ENCODE assay signal across 9 cellular contexts in the genomic region with DNA sequence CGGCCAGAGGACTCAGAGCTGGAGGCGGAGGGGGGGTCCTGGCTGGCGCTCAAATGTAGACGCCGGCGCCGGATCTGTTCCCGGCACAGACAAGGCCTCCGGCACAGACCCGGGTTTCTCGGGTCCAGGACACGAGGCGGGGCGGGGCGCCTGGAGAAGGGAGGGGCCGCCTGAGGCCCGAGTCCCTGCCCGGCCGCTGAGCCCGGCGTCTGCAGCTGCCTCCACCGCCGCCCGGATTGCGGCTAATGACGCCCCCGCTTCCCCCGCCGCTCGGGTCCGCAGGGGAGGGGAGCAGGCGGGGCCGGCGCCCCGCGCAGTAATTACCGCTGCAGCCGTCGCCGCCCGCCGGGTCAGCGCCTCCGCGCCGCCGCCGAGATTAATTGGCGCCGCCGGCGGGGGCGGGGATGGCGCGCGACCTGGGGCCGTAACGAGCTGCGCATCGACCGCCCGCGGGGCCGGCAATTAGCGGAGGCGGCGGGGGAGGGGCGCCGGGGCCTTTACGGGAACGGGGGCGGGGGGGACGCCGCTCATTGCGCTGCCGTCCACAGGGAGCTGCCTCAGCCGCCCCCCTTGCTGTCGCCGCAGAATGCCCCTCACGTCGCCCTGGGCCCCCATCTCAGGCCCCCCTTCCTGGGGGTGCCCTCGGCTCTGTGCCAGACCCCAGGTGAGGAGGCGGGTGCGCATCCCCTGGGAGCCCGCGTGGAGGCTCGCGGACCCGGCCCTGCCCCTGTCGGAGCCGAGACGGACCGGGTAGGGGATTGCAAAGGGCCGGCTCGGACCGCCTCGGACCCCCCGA. TPM values are rescaled to one million over a fixed set of nuclear protein-coding genes. Genes with fewer than 3 reads are reported as not detected.
DNase-seq lines count a peak whose midpoint lies in the region; ATAC-seq lines count a peak whose summit lies in the region.
"Had no signal": no experiment of that assay in that cellular context is flagged by ENCODE, and none has a peak within 500 bp of the region (broad histone marks: within the 10 kb centered on the region; RNA-seq: fewer than 3 reads in every experiment).

No MANE protein-coding gene starts in this region.

- peaks cover 31% of the 10 kb centered on the region for H3K27me3 ChIP-seq in rectal smooth muscle tissue (ENCODE audit: control insufficient read depth, insufficient read depth, low read length)

- H3K4me3 ChIP-seq in rectal smooth muscle tissue (ENCODE audit: low read length): peak overlapping the region; percentile 43

- peaks cover 42% of the 10 kb centered on the region for H3K27me3 Mint-ChIP-seq in activated CD8-positive, alpha-beta memory T cell treated with anti-CD3 and anti-CD28 coated beads, Interleukin-2, amount 10 ng/mL, durations not matched to agents 7 days and 5 days
- H3K27me3 Mint-ChIP-seq in activated naive CD4-positive, alpha-beta T cell treated with anti-CD3 and anti-CD28 coated beads, Interleukin-2, amount 50 U/mL, for 24 hours: peaks cover 14% of the 10 kb centered on the region

- no peaks in the 10 kb centered on the region for H3K9me3 Mint-ChIP-seq in activated CD8-positive, alpha-beta memory T cell treated with anti-CD3 and anti-CD28 coated beads, Interleukin-2, amount 10 ng/mL, durations not matched to agents 7 days and 5 days (ENCODE audit: low read depth)
- H3K9me3 Mint-ChIP-seq in activated naive CD4-positive, alpha-beta T cell treated with anti-CD3 and anti-CD28 coated beads, Interleukin-2, amount 50 U/mL, for 24 hours: no peaks in the 10 kb centered on the region

- peaks cover 6% of the 10 kb centered on the region for H3K36me3 Mint-ChIP-seq in activated CD8-positive, alpha-beta memory T cell treated with anti-CD3 and anti-CD28 coated beads, Interleukin-2, amount 10 ng/mL, durations not matched to agents 7 days and 5 days
- H3K36me3 Mint-ChIP-seq in activated naive CD4-positive, alpha-beta T cell treated with anti-CD3 and anti-CD28 coated beads, Interleukin-2, amount 50 U/mL, for 24 hours: no peaks in the 10 kb centered on the region

- peak overlapping the region; percentile 51 for H3K4me3 Mint-ChIP-seq in activated CD8-positive, alpha-beta memory T cell treated with anti-CD3 and anti-CD28 coated beads, Interleukin-2, amount 10 ng/mL, durations not matched to agents 7 days and 5 days
- H3K4me3 Mint-ChIP-seq in activated naive CD4-positive, alpha-beta T cell treated with anti-CD3 and anti-CD28 coated beads, Interleukin-2, amount 50 U/mL, for 24 hours: peak overlapping the region; percentile 67

- ATAC-seq in activated CD8-positive, alpha-beta memory T cell treated with anti-CD3 and anti-CD28 coated beads, Interleukin-2, amount 10 ng/mL, durations not matched to agents 7 days and 5 days: peak; percentile 28
- no peak for ATAC-seq in HG03378 (IDR thresholded peaks at IDR 0.05; ENCODE audit: unreplicated experiment)
- ATAC-seq in GM18519 (IDR thresholded peaks at IDR 0.05; ENCODE audit: low FRiP score, unreplicated experiment): no peak

- H3K4me1 Mint-ChIP-seq in activated CD8-positive, alpha-beta memory T cell treated with anti-CD3 and anti-CD28 coated beads, Interleukin-2, amount 10 ng/mL, durations not matched to agents 7 days and 5 days: peaks cover 15% of the 10 kb centered on the region
- H3K4me1 Mint-ChIP-seq in activated naive CD4-positive, alpha-beta T cell treated with anti-CD3 and anti-CD28 coated beads, Interleukin-2, amount 50 U/mL, for 24 hours: peaks cover 5% of the 10 kb centered on the region

- peaks cover 7% of the 10 kb centered on the region for H3K4me1 ChIP-seq in rectal smooth muscle tissue (ENCODE audit: control insufficient read depth, insufficient read depth, low read length)

- intact Hi-C loops in cardiac septum (cut with DNase I): loop anchor here (2.0 kb wide), 1 partner anchor 19 kb away; the partner anchor contains the start of gene SAMD11

- H3K27ac ChIP-seq in rectal smooth muscle tissue (ENCODE audit: low read depth, low read length): peak overlapping the region; percentile 48

- CTCF ChIA-PET in activated CD8-positive, alpha-beta memory T cell treated with anti-CD3 and anti-CD28 coated beads, Interleukin-2, amount 10 ng/mL, durations not matched to agents 7 days and 5 days (lab: Charles Lee): interaction anchor here (1.0 to 4.4 kb wide), 12 partner anchors 10 to 63 kb away, joined by 3 to 34 read pairs (median 4); partner anchors contain the start of genes NOC2L, PERM1 and PLEKHN1

- no peak overlapping the region for H3K9ac ChIP-seq in rectal smooth muscle tissue (ENCODE audit: low read length)

- DNase-seq in activated CD8-positive, alpha-beta memory T cell treated with anti-CD3 and anti-CD28 coated beads, Interleukin-2, amount 10 ng/mL, durations not matched to agents 7 days and 5 days: peak; percentile 59
- no peak for DNase-seq in activated CD8-positive, alpha-beta memory T cell treated with anti-CD3 and anti-CD28 coated beads, Interleukin-2, amount 50 U/mL, for 4 hours
- DNase-seq in NCI-H2171 treated with DMSO at 0.1 percent for 48 hours (lab: John Stamatoyannopoulos, UW): peak; percentile 71
- DNase-seq in cardiac septum (ENCODE audit: low spot score): peak; percentile 86

- H3K36me3 ChIP-seq in rectal smooth muscle tissue (ENCODE audit: control insufficient read depth, insufficient read depth, low read length): no peaks in the 10 kb centered on the region

- H3K27ac Mint-ChIP-seq in activated CD8-positive, alpha-beta memory T cell treated with anti-CD3 and anti-CD28 coated beads, Interleukin-2, amount 10 ng/mL, durations not matched to agents 7 days and 5 days: no peak overlapping the region
- H3K27ac Mint-ChIP-seq in activated naive CD4-positive, alpha-beta T cell treated with anti-CD3 and anti-CD28 coated beads, Interleukin-2, amount 50 U/mL, for 24 hours: no peak overlapping the region

RNA-seq across cellular contexts. Expression of gene NOC2L, which starts 17.3 kb away (rescaled TPM):
- total RNA-seq in activated CD8-positive, alpha-beta memory T cell treated with anti-CD3 and anti-CD28 coated beads, Interleukin-2, amount 10 ng/mL, durations not matched to agents 7 days and 5 days: 100 to 1,000 TPM in 1 of 2 experiments, 10 to 100 TPM in 1; 68.9 to 103 TPM
- total RNA-seq in cardiac septum: 39.0 TPM

RNA-seq across cellular contexts. Expression of gene SAMD11, which starts 18.1 kb away (rescaled TPM):
- under 1 TPM in 1 of 2 experiments, not detected in 1; 0.61 TPM for total RNA-seq in activated CD8-positive, alpha-beta memory T cell treated with anti-CD3 and anti-CD28 coated beads, Interleukin-2, amount 10 ng/mL, durations not matched to agents 7 days and 5 days
- 10.2 TPM for total RNA-seq in cardiac septum

RNA-seq across cellular contexts. Expression of gene KLHL17, which starts 18.6 kb away (rescaled TPM):
- 10 to 100 TPM; 30.7 to 32.4 TPM for total RNA-seq in activated CD8-positive, alpha-beta memory T cell treated with anti-CD3 and anti-CD28 coated beads, Interleukin-2, amount 10 ng/mL, durations not matched to agents 7 days and 5 days
- 4.8 TPM for total RNA-seq in cardiac septum

RNA-seq across cellular contexts. Expression of gene PLEKHN1, which starts 24.5 kb away (rescaled TPM):
- total RNA-seq in activated CD8-positive, alpha-beta memory T cell treated with anti-CD3 and anti-CD28 coated beads, Interleukin-2, amount 10 ng/mL, durations not matched to agents 7 days and 5 days: 1 to 10 TPM; 3.3 to 3.9 TPM
- not detected for total RNA-seq in cardiac septum
- total RNA-seq: temporal lobe had no signal

RNA-seq across cellular contexts. Expression of gene PERM1, which starts 40.1 kb away (rescaled TPM):
- not detected for total RNA-seq in activated CD8-positive, alpha-beta memory T cell treated with anti-CD3 and anti-CD28 coated beads, Interleukin-2, amount 10 ng/mL, durations not matched to agents 7 days and 5 days
- total RNA-seq in cardiac septum: 50.1 TPM
